2 cellular contexts compared by ENCODE assay signal in the genomic region with DNA sequence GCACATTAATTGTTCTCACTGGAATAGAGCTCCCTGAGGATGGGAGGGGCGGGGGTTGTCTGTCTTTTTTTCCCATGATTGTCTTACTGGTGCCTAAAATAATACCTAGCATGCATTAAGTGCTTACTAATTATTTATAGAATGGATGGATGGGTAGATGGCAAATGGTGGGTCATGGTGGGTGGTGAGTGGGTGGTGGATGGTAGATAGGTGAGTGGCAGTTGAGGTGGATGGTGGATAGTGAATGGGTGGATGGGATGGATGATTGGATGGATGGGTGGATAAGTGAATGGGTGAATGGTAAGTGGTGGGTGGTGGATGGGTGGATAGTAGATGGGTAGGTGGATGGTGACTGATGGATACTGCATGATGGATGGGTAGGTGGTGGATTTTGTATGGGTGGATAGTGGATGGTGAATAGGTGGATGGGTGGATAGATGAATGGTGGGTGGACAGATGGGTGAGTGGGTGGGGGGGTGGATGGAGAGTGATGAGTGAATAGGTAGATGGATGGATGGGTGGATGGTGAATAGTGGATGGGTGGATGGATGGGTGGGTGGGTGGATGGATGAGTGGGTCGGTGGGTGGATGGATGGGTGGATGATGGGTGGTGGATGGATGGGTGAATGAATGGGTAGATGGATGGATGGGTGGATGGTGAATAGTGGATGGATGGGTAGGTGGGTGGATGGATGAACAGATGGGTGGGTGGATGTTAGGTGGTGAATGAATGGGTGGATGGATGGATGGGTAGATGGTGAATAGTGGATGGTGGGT.
TF ChIP-seq lines count a peak whose summit lies in the region.

No MANE protein-coding gene starts in this region.

TF ChIP-seq in HepG2, 621 proteins besides CTCF, POLR2A, EP300 and RAD21:
- TF ChIP-seq CREB1 (IDR thresholded peaks at IDR 0.05) (peak; percentile 5; the same call in 1 of the 2 replicates), CREB1 (CRISPR knock-in tag; IDR thresholded peaks at IDR 0.05) (no peak), RXRA (CRISPR knock-in tag; IDR thresholded peaks at IDR 0.05) (no peak), ZNF879 (CRISPR knock-in tag; IDR thresholded peaks at IDR 0.05) (no peak), FOXP1 (IDR thresholded peaks at IDR 0.05) (peak; percentile 53; the same call in 1 of the 2 replicates), FOXP1 (CRISPR knock-in tag; IDR thresholded peaks at IDR 0.05) (no peak), NONO (IDR thresholded peaks at IDR 0.05) (0 out of 2 replicates have a peak, but pooled peaks have one; percentile 53), NONO (CRISPR knock-in tag; conservative IDR thresholded peaks at IDR 0.05) (no peak), SOX6 (IDR thresholded peaks at IDR 0.05) (0 out of 2 replicates have a peak, but pooled peaks have one; percentile 55), SOX6 (CRISPR knock-in tag; IDR thresholded peaks at IDR 0.05) (no peak), PLRG1 (conservative IDR thresholded peaks at IDR 0.05) (peak; percentile 38; the same call in 1 of the 2 replicates), STAG1 (CRISPR knock-in tag; IDR thresholded peaks at IDR 0.05) (no peak), RBAK (CRISPR knock-in tag; IDR thresholded peaks at IDR 0.05) (no peak), RFXANK (CRISPR knock-in tag; IDR thresholded peaks at IDR 0.05) (no peak)
- TF ChIP-seq, protein P1, sequence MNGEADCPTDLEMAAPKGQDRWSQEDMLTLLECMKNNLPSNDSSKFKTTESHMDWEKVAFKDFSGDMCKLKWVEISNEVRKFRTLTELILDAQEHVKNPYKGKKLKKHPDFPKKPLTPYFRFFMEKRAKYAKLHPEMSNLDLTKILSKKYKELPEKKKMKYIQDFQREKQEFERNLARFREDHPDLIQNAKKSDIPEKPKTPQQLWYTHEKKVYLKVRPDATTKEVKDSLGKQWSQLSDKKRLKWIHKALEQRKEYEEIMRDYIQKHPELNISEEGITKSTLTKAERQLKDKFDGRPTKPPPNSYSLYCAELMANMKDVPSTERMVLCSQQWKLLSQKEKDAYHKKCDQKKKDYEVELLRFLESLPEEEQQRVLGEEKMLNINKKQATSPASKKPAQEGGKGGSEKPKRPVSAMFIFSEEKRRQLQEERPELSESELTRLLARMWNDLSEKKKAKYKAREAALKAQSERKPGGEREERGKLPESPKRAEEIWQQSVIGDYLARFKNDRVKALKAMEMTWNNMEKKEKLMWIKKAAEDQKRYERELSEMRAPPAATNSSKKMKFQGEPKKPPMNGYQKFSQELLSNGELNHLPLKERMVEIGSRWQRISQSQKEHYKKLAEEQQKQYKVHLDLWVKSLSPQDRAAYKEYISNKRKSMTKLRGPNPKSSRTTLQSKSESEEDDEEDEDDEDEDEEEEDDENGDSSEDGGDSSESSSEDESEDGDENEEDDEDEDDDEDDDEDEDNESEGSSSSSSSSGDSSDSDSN (CRISPR knock-in tag; IDR thresholded peaks at IDR 0.05) = no peak

TF ChIP-seq in IMR-90, 13 proteins besides CTCF, POLR2A, EP300 and RAD21:
- TF ChIP-seq CEBPB (IDR thresholded peaks at IDR 0.05; ENCODE audit: low read depth, low read length) = no peak
- TF ChIP-seq, protein P2, sequence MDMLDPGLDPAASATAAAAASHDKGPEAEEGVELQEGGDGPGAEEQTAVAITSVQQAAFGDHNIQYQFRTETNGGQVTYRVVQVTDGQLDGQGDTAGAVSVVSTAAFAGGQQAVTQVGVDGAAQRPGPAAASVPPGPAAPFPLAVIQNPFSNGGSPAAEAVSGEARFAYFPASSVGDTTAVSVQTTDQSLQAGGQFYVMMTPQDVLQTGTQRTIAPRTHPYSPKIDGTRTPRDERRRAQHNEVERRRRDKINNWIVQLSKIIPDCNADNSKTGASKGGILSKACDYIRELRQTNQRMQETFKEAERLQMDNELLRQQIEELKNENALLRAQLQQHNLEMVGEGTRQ (IDR thresholded peaks at IDR 0.05; ENCODE audit: low read depth, low read length) = no peak
- TF ChIP-seq MAZ (IDR thresholded peaks at IDR 0.05; ENCODE audit: borderline replicate concordance, low read depth, low read length) = no peak
- no peak for TF ChIP-seq MAFK (IDR thresholded peaks at IDR 0.05; ENCODE audit: low read depth, low read length)
- TF ChIP-seq CHD1 (IDR thresholded peaks at IDR 0.05; ENCODE audit: low read depth, low read length) = no peak
